Comparison of ENCODE assay signal across 15 cellular contexts in genomic region chr10:71982269-71983178, GRCh38. TPM values are rescaled to one million over a fixed set of nuclear protein-coding genes. Genes with fewer than 3 reads are reported as not detected.
DNase-seq lines count a peak whose midpoint lies in the region; ATAC-seq and TF ChIP-seq lines count a peak whose summit lies in the region.
"Had no signal": no experiment of that assay in that cellular context is flagged by ENCODE, and none has a peak within 500 bp of the region (broad histone marks: within the 10 kb centered on the region; RNA-seq: fewer than 3 reads in every experiment).

No MANE protein-coding gene starts in this region.

- peaks cover 24 to 34% of the 10 kb centered on the region in 2 donors for H3K4me1 ChIP-seq in uterus
- peaks cover 6% of the 10 kb centered on the region; the same call in 1 of the 2 replicates for H3K4me1 ChIP-seq in SJCRH30

- peaks cover 89% of the 10 kb centered on the region for H3K4me1 Mint-ChIP-seq in neural crest cell

- H3K27ac Mint-ChIP-seq in neural crest cell (ENCODE audit: unreplicated experiment), result peak overlapping the region; percentile 87
- H3K27ac Mint-ChIP-seq: activated B cell treated with CpG ODN at 0.5 μM for 24 hours; activated T-cell treated with anti-CD3 and anti-CD28 coated beads, Interleukin-2, amount 50 U/mL, for 24 hours had no signal

- intact Hi-C loops in left ventricle myocardium superior (cut with micrococcal nuclease) (no loop called here), left cardiac atrium (cut with DNase I) (no loop called here), uterus (cut with DNase I; ENCODE audit: low total_unique reads) (no loop called here)

- H3K9me3 ChIP-seq in uterus (no peaks in the 10 kb centered on the region), SJCRH30 (replicated peaks) (no peaks in the 10 kb centered on the region)

- H3K4me3 ChIP-seq in uterus (no peak overlapping the region), SJCRH30 (no peak overlapping the region)

- H3K36me3 Mint-ChIP-seq in neural crest cell (ENCODE audit: low read depth), result peaks cover 2% of the 10 kb centered on the region

- TF ChIP-seq CTCF in neural crest cell (conservative IDR thresholded peaks at IDR 0.05), result no peak
- no peak for TF ChIP-seq CTCF in uterus (IDR thresholded peaks at IDR 0.05)

- TF ChIP-seq POLR2A in uterus (IDR thresholded peaks at IDR 0.05), result no peak

- no peaks in the 10 kb centered on the region for H3K9me3 Mint-ChIP-seq in neural crest cell
- H3K9me3 Mint-ChIP-seq: activated B cell treated with CpG ODN at 0.5 μM for 24 hours; activated T-cell treated with anti-CD3 and anti-CD28 coated beads, Interleukin-2, amount 50 U/mL, for 24 hours had no signal

- no peaks in the 10 kb centered on the region for H3K27me3 Mint-ChIP-seq in neural crest cell (ENCODE audit: low read depth)
- H3K27me3 Mint-ChIP-seq: activated T-cell treated with anti-CD3 and anti-CD28 coated beads, Interleukin-2, amount 50 U/mL, for 24 hours had no signal

- H3K36me3 ChIP-seq in uterus, result no peaks in the 10 kb centered on the region
- H3K36me3 ChIP-seq in SJCRH30, result no peaks in the 10 kb centered on the region

- H3K27ac ChIP-seq in caudate nucleus (ENCODE audit: low read depth, low read length) (peak overlapping the region; percentile 95), uterus (peak overlapping the region; percentile 80 to 84), SJCRH30 (no peak overlapping the region)
- H3K27ac ChIP-seq: SK-N-MC had no signal

- DNase-seq in left ventricle myocardium superior (peak; percentile 21), left cardiac atrium (no peak), caudate nucleus (lab: John Stamatoyannopoulos, UW) (no peak), neural crest cell (ENCODE audit: low read depth, low spot score) (no peak), uterus (no peak), KG1 (lab: John Stamatoyannopoulos, UW) (no peak), GDM1 (lab: John Stamatoyannopoulos, UW) (no peak), SJCRH30 (no peak)
- DNase-seq: activated B cell treated with CpG ODN at 0.5 μM for 24 hours; activated T-cell treated with anti-CD3 and anti-CD28 coated beads, Interleukin-2, amount 50 U/mL, for 24 hours; aorta; NCI-H1105 treated with DMSO at 0.1 percent for 48 hours; NCI-H69; small intestine had no signal

- H3K4me3 Mint-ChIP-seq in neural crest cell, result peak overlapping the region; percentile 79
- H3K4me3 Mint-ChIP-seq: activated B cell treated with CpG ODN at 0.5 μM for 24 hours; activated T-cell treated with anti-CD3 and anti-CD28 coated beads, Interleukin-2, amount 50 U/mL, for 24 hours had no signal

- no peaks in the 10 kb centered on the region for H3K27me3 ChIP-seq in uterus
- H3K27me3 ChIP-seq in SJCRH30, result no peaks in the 10 kb centered on the region

- ATAC-seq in left ventricle myocardium superior, result no peak
- ATAC-seq in left cardiac atrium, result no peak

RNA-seq across cellular contexts. Expression of gene CHST3, which starts 18.3 kb away (rescaled TPM):
- total RNA-seq in left ventricle myocardium superior (18.5 TPM), left cardiac atrium (10 to 100 TPM; 17.7 to 40.0 TPM), neural crest cell (24.5 and 25.8 TPM in 2 replicates), uterus (10 to 100 TPM; 12.3 to 44.7 (median 28.1) TPM)
- total RNA-seq in SJCRH30 (2014; rRNA removed; shearing (Covaris generic)), result 10.1 and 10.4 TPM in 2 replicates
- total RNA-seq: activated B cell treated with CpG ODN at 0.5 μM for 24 hours had no signal
